ENCODE assay signal across 21 cellular contexts in genomic region chr7:29022291-29022988, GRCh38.
A peak's percentile ranks its signal among the peaks of the same experiment; 100 is the strongest.
DNase-seq lines count a peak whose midpoint lies in the region; ATAC-seq and TF ChIP-seq lines count a peak whose summit lies in the region.
"Had no signal": no experiment of that assay in that cellular context is flagged by ENCODE, and none has a peak within 500 bp of the region (broad histone marks: within the 10 kb centered on the region; RNA-seq: fewer than 3 reads in every experiment).

No MANE protein-coding gene starts in this region.

- no peaks in the 10 kb centered on the region for H3K4me1 Mint-ChIP-seq in activated CD8-positive, alpha-beta memory T cell treated with anti-CD3 and anti-CD28 coated beads, Interleukin-2, amount 10 ng/mL, durations not matched to agents 7 days and 5 days

- H3K4me1 ChIP-seq in gastroesophageal sphincter (no peaks in the 10 kb centered on the region), neuronal stem cell (ENCODE audit: control insufficient read depth in 2 of 2, insufficient read depth in 1 of 2, low read depth in 1 of 2, low read length in 2 of 2) (no peaks in the 10 kb centered on the region), gastrocnemius medialis (peaks cover 3 to 19% of the 10 kb centered on the region in 2 donors)
- H3K4me1 ChIP-seq: A549, Caco-2 had no signal

- H2BK15ac ChIP-seq in neuronal stem cell (ENCODE audit: low read length) = no peak overlapping the region

- H3K36me3 ChIP-seq in gastroesophageal sphincter = no peaks in the 10 kb centered on the region
- peaks cover 0 to 6% of the 10 kb centered on the region in 2 donors for H3K36me3 ChIP-seq in neuronal stem cell (replicated peaks in 1 of 2; ENCODE audit: control insufficient read depth in 2 of 2, insufficient read depth in 2 of 2, low read length in 2 of 2)
- no peaks in the 10 kb centered on the region for H3K36me3 ChIP-seq in gastrocnemius medialis

- TF ChIP-seq CTCF in gastroesophageal sphincter (IDR thresholded peaks at IDR 0.05) = no peak
- TF ChIP-seq CTCF in gastrocnemius medialis (IDR thresholded peaks at IDR 0.05 in 4 of 5, conservative IDR thresholded peaks at IDR 0.05 in 1 of 5) = no peak

- H3K79me1 ChIP-seq in neuronal stem cell (ENCODE audit: low read depth, low read length) = peaks cover 4% of the 10 kb centered on the region

- H3K4me3 Mint-ChIP-seq in activated CD8-positive, alpha-beta memory T cell treated with anti-CD3 and anti-CD28 coated beads, Interleukin-2, amount 10 ng/mL, durations not matched to agents 7 days and 5 days = no peak overlapping the region
- H3K4me3 Mint-ChIP-seq: CD4-positive, alpha-beta T cell; HFFc6 had no signal

- peak overlapping the region; percentile 17 for H4K8ac ChIP-seq in neuronal stem cell (ENCODE audit: low read depth, low read length)

- intact Hi-C loops in gastrocnemius medialis (cut with DNase I; ENCODE audit: low total_unique reads) = no loop called here

- DNase-seq in DMS53 (lab: John Stamatoyannopoulos, UW) = peak; percentile 21
- no peak for DNase-seq in DMS53 treated with DMSO at 0.1 percent for 48 hours (lab: John Stamatoyannopoulos, UW; ENCODE audit: unreplicated experiment)
- no peak for DNase-seq in neuronal stem cell (ENCODE audit: low spot score)
- no peak for DNase-seq in activated CD8-positive, alpha-beta memory T cell treated with anti-CD3 and anti-CD28 coated beads, Interleukin-2, amount 10 ng/mL, durations not matched to agents 7 days and 5 days
- no peak for DNase-seq in gastrocnemius medialis
- DNase-seq in NCI-H1694 (lab: John Stamatoyannopoulos, UW) = no peak
- DNase-seq: AML-193; Caco-2; CD4-positive, alpha-beta T cell; DND-41; EL; GOT3; H7; HFFc6 had no signal

- TF ChIP-seq POLR2A in gastroesophageal sphincter (IDR thresholded peaks at IDR 0.05) (no peak), gastrocnemius medialis (IDR thresholded peaks at IDR 0.05) (no peak)

- H3K9ac ChIP-seq in neuronal stem cell (ENCODE audit: low read depth, low read length, poor library complexity) = peak overlapping the region; percentile 44

- H3K9me3 ChIP-seq in gastroesophageal sphincter (peaks cover 0 to 44% (median 0%) of the 10 kb centered on the region in 3 donors), neuronal stem cell (replicated peaks in 1 of 2; ENCODE audit: control insufficient read depth in 2 of 2, insufficient read depth in 1 of 2, low read depth in 1 of 2, low read length in 2 of 2) (peaks cover 17 to 50% of the 10 kb centered on the region in 2 donors), gastrocnemius medialis (no peaks in the 10 kb centered on the region)
- H3K9me3 ChIP-seq: A549 had no signal

- H3K9me3 Mint-ChIP-seq in activated CD8-positive, alpha-beta memory T cell treated with anti-CD3 and anti-CD28 coated beads, Interleukin-2, amount 10 ng/mL, durations not matched to agents 7 days and 5 days (ENCODE audit: low read depth) = peaks cover 10% of the 10 kb centered on the region

- H3K27ac ChIP-seq in gastroesophageal sphincter (no peak overlapping the region), neuronal stem cell (replicated peaks; ENCODE audit: low read length) (no peak overlapping the region), gastrocnemius medialis (no peak overlapping the region)
- H3K27ac ChIP-seq: 22Rv1, A549, C4-2B, HL-60 had no signal

- H3K27me3 ChIP-seq in gastroesophageal sphincter (no peaks in the 10 kb centered on the region), neuronal stem cell (ENCODE audit: control insufficient read depth in 3 of 3, insufficient read depth in 3 of 3, low read depth in 1 of 3, low read length in 3 of 3) (no peaks in the 10 kb centered on the region), gastrocnemius medialis (no peaks in the 10 kb centered on the region)

- peaks cover 6% of the 10 kb centered on the region for H3K27me3 Mint-ChIP-seq in activated CD8-positive, alpha-beta memory T cell treated with anti-CD3 and anti-CD28 coated beads, Interleukin-2, amount 10 ng/mL, durations not matched to agents 7 days and 5 days

- peak overlapping the region; percentile 75 for H3K14ac ChIP-seq in neuronal stem cell (ENCODE audit: low read length)

- no peak overlapping the region for H3K23ac ChIP-seq in neuronal stem cell (ENCODE audit: low read depth, low read length, poor library complexity)

- no peak overlapping the region for H3K4me3 ChIP-seq in gastroesophageal sphincter
- H3K4me3 ChIP-seq in neuronal stem cell (ENCODE audit: low read length in 2 of 2) = no peak overlapping the region
- H3K4me3 ChIP-seq in gastrocnemius medialis = no peak overlapping the region
- H3K4me3 ChIP-seq: A549, GM12878 had no signal

- no peak overlapping the region for H2BK120ac ChIP-seq in neuronal stem cell (ENCODE audit: low read depth, low read length)

- CTCF ChIA-PET in activated CD8-positive, alpha-beta memory T cell treated with anti-CD3 and anti-CD28 coated beads, Interleukin-2, amount 10 ng/mL, durations not matched to agents 7 days and 5 days (lab: Charles Lee) = no interaction called here

- no peak for TF ChIP-seq EP300 in gastroesophageal sphincter (IDR thresholded peaks at IDR 0.05)

- peak overlapping the region; percentile 16 for H2BK12ac ChIP-seq in neuronal stem cell (ENCODE audit: low read length)

- no peak overlapping the region for H3K27ac Mint-ChIP-seq in activated CD8-positive, alpha-beta memory T cell treated with anti-CD3 and anti-CD28 coated beads, Interleukin-2, amount 10 ng/mL, durations not matched to agents 7 days and 5 days
- H3K27ac Mint-ChIP-seq: CD4-positive, alpha-beta T cell; HFFc6 had no signal

- H2AFZ ChIP-seq in neuronal stem cell (ENCODE audit: low read length) = no peak overlapping the region

- peak overlapping the region; percentile 80 for H3K18ac ChIP-seq in neuronal stem cell (ENCODE audit: low read length)

- no peak overlapping the region for H3K4me2 ChIP-seq in neuronal stem cell (ENCODE audit: insufficient read depth, low read length, poor library complexity, severe bottlenecking)
- H3K4me2 ChIP-seq: A549 had no signal

- WGBS in gastroesophageal sphincter (ENCODE audit: low coverage in 1 of 2), 2 donors = 80% methylated on average over 1 of the region's 6 CpGs; no CpG with 5 or more reads in 1 of the 2 donors
- no CpG with 5 or more reads among the region's 6 CpGs for WGBS in neuronal stem cell (ENCODE audit: extremely low coverage in 2 of 2, insufficient read length in 2 of 2, insufficient replicate concordance in 1 of 2), 2 donors

- no peak overlapping the region for H3K4ac ChIP-seq in neuronal stem cell (ENCODE audit: low read length)

- H3K36me3 Mint-ChIP-seq in activated CD8-positive, alpha-beta memory T cell treated with anti-CD3 and anti-CD28 coated beads, Interleukin-2, amount 10 ng/mL, durations not matched to agents 7 days and 5 days = peaks cover 4% of the 10 kb centered on the region

- peak overlapping the region; percentile 63 for H2AK5ac ChIP-seq in neuronal stem cell (ENCODE audit: low read depth, low read length)

- H4K91ac ChIP-seq in neuronal stem cell (ENCODE audit: low read depth, low read length, poor library complexity) = peak overlapping the region; percentile 32

- ATAC-seq in gastroesophageal sphincter (peak; percentile 19), gastrocnemius medialis (no peak)
- no peak for ATAC-seq in activated CD8-positive, alpha-beta memory T cell treated with anti-CD3 and anti-CD28 coated beads, Interleukin-2, amount 10 ng/mL, durations not matched to agents 7 days and 5 days
- ATAC-seq: A549, GM12878, HCT116 had no signal

- in situ Hi-C loops in gastrocnemius medialis (cut with MboI; ENCODE audit: low sequenced_read_pairs in 4 of 4) = no loop called here

- no peak overlapping the region for H2BK5ac ChIP-seq in neuronal stem cell (ENCODE audit: low read length)
